Comparison of ENCODE assay signal across 15 cellular contexts in the genomic region with DNA sequence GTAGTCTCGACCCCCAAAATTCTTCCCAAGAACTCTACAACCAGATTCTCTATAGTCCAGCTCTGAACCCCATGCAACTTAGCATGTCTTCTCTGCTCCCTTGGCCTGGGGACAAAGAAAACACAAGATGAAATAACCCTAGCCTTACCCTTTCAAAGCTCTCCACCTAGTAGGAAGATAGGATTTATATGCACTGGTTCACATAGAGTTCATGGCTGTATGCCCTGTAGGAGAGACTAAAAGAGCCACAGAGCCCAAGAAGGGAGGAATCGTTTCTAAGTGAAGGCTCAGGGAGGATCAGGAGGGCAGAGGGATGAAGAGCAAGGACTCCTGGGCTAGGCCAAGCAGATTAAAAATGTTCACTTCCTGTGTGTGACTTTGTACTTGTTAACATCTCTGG.
"Had no signal": no experiment of that assay in that cellular context is flagged by ENCODE, and none has a peak within 500 bp of the region (broad histone marks: within the 10 kb centered on the region; RNA-seq: fewer than 3 reads in every experiment).

No MANE protein-coding gene starts in this region.

- H3K27ac Mint-ChIP-seq: activated naive CD4-positive, alpha-beta T cell treated with anti-CD3 and anti-CD28 coated beads, Interleukin-2, amount 50 U/mL, for 24 hours; activated T-cell treated with anti-CD3 and anti-CD28 coated beads, Interleukin-2, amount 50 U/mL, for 24 hours; nephron progenitor cell; T-cell had no signal

- H3K9me3 ChIP-seq: suprapubic skin had no signal

- ATAC-seq: activated CD4-positive, CD25-positive, alpha-beta regulatory T cell treated with anti-CD3 and anti-CD28 coated beads, Interleukin-2, amount 50 U/mL, for 24 hours; stimulated activated naive CD8-positive, alpha-beta T cell treated with anti-CD3 and anti-CD28 coated beads, Interleukin-15, Interleukin-2, amounts not matched to agents 100 U/mL and 50 U/mL, for 24 hours; T-cell had no signal

- H3K36me3 ChIP-seq: brain microvascular endothelial cell, suprapubic skin had no signal

- H3K4me3 ChIP-seq: smooth muscle cell, suprapubic skin had no signal

- H3K4me1 ChIP-seq: suprapubic skin had no signal

- H3K36me3 Mint-ChIP-seq: activated naive CD4-positive, alpha-beta T cell treated with anti-CD3 and anti-CD28 coated beads, Interleukin-2, amount 50 U/mL, for 24 hours; T-cell had no signal

- H3K27ac ChIP-seq: brain microvascular endothelial cell, suprapubic skin had no signal

- H3K9me3 Mint-ChIP-seq: activated naive CD4-positive, alpha-beta T cell treated with anti-CD3 and anti-CD28 coated beads, Interleukin-2, amount 50 U/mL, for 24 hours; activated T-cell treated with anti-CD3 and anti-CD28 coated beads, Interleukin-2, amount 50 U/mL, for 24 hours; T-cell had no signal

- DNase-seq: activated effector memory CD4-positive, alpha-beta T cell treated with Interleukin-2 at 50 U/mL for 16 hours; activated T-cell treated with anti-CD3 and anti-CD28 coated beads, Interleukin-2, amount 50 U/mL, for 24 hours; brain microvascular endothelial cell; effector memory CD4-positive, alpha-beta T cell; islet precursor cell; nephron progenitor cell; occipital lobe; stimulated activated naive CD8-positive, alpha-beta T cell treated with anti-CD3 and anti-CD28 coated beads, Interleukin-15, Interleukin-2, amounts not matched to agents 100 U/mL and 50 U/mL, for 24 hours; T-cell; T-helper 9 cell; trophoblast cell had no signal

- H3K4me3 Mint-ChIP-seq: activated naive CD4-positive, alpha-beta T cell treated with anti-CD3 and anti-CD28 coated beads, Interleukin-2, amount 50 U/mL, for 24 hours; activated T-cell treated with anti-CD3 and anti-CD28 coated beads, Interleukin-2, amount 50 U/mL, for 24 hours; nephron progenitor cell; T-cell had no signal

- H3K27me3 ChIP-seq: brain microvascular endothelial cell, suprapubic skin had no signal

- H3K4me1 Mint-ChIP-seq: activated naive CD4-positive, alpha-beta T cell treated with anti-CD3 and anti-CD28 coated beads, Interleukin-2, amount 50 U/mL, for 24 hours; T-cell had no signal
